Comparison of ENCODE assay signal across 8 cellular contexts in the genomic region with DNA sequence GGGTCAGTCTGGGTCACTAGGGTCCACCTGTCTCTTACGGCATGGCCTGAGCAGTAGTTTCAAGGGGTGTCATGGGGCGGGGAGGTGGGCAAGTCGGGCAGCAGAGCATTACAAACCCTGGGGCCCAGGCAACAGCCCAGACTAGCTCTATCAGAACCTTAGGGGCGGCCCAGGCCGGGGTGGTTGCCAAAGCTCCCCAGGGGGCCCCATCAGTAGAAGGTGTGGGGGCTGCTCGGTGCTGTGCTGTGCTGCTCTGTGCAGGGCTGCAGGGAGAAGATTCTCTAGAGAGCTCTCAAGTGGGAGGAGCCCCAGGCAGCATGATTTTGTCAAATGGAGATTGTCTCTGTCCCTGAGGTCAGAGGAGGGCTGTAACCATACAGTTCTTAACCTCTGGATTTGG. TPM values are rescaled to one million over a fixed set of nuclear protein-coding genes. Genes with fewer than 3 reads are reported as not detected.
DNase-seq lines count a peak whose midpoint lies in the region; ATAC-seq and TF ChIP-seq lines count a peak whose summit lies in the region.

No MANE protein-coding gene starts in this region.

- POLR2A ChIA-PET in RWPE1 (lab: Yijun Ruan, JAX; ENCODE audit: low non-redundant PET): no interaction called here
- POLR2A ChIA-PET in SK-N-SH (lab: Yijun Ruan, JAX): no interaction called here

- H3K9me3 Mint-ChIP-seq in nephron: peaks cover 3% of the 10 kb centered on the region

- no peaks in the 10 kb centered on the region for H3K79me2 ChIP-seq in SK-N-SH (ENCODE audit: insufficient read depth)

- no peak overlapping the region for H3K4me2 ChIP-seq in SK-N-SH

- H3K4me3 ChIP-seq in SK-N-SH (ENCODE audit: low read depth in 2 of 2, low read length in 1 of 2): no peak overlapping the region

- H3F3A ChIP-seq in SK-N-SH (replicated peaks; ENCODE audit: insufficient read depth): no peaks in the 10 kb centered on the region

- peaks cover 45% of the 10 kb centered on the region for H3K4me1 Mint-ChIP-seq in nephron

- no peak overlapping the region for H2AFZ ChIP-seq in SK-N-SH (ENCODE audit: low read depth)

- H3K9me2 ChIP-seq in SK-N-SH: no peaks in the 10 kb centered on the region

- H3K9me3 ChIP-seq in SK-N-SH: no peaks in the 10 kb centered on the region

- WGBS in SK-N-SH (ENCODE audit: low lambda C conversion rate): 70% methylated on average over 6 of the region's 6 CpGs

- TF ChIP-seq RAD21 in SK-N-SH (IDR thresholded peaks at IDR 0.05; ENCODE audit: low read length): no peak

- no peaks in the 10 kb centered on the region for H3K27me3 ChIP-seq in SK-N-SH (ENCODE audit: insufficient read depth)

- peaks cover 3% of the 10 kb centered on the region for H3K27me3 Mint-ChIP-seq in nephron (ENCODE audit: low read depth)

- H3K27ac Mint-ChIP-seq in nephron: peak overlapping the region; percentile 52 to 74 (median 56)

- H3K4me1 ChIP-seq in SK-N-SH (ENCODE audit: control insufficient read depth in 1 of 2, insufficient read depth in 2 of 2, low read depth in 1 of 2, low read length in 1 of 2): peaks cover 0 to 15% of the 10 kb centered on the region in 2 experiments; a peak in 1 of 4 replicates

- H3K27ac ChIP-seq in RWPE1: no peak overlapping the region
- no peak overlapping the region for H3K27ac ChIP-seq in SK-N-SH (ENCODE audit: low read depth in 2 of 2, low read length in 1 of 2)

- no peak for TF ChIP-seq EP300 in SK-N-SH (IDR thresholded peaks at IDR 0.05; ENCODE audit: borderline replicate concordance in 1 of 2, low read depth in 1 of 2, low read length in 1 of 2)

- peak overlapping the region in 1 of 3 experiments; percentile 21 for H3K4me3 Mint-ChIP-seq in nephron

- no peak for TF ChIP-seq CTCF in nephron (IDR thresholded peaks at IDR 0.05; ENCODE audit: unreplicated experiment in 3 of 3)
- TF ChIP-seq CTCF in RWPE1 (conservative IDR thresholded peaks at IDR 0.05; ENCODE audit: low read depth): no peak
- TF ChIP-seq CTCF in SK-N-SH (IDR thresholded peaks at IDR 0.05): no peak

- H3K36me3 Mint-ChIP-seq in nephron (ENCODE audit: low read depth): no peaks in the 10 kb centered on the region

- H4K20me1 ChIP-seq in SK-N-SH (ENCODE audit: insufficient read depth): no peaks in the 10 kb centered on the region

- CTCF ChIA-PET in RWPE1 (lab: Yijun Ruan, JAX) (interaction anchor here (0.5 kb wide), 1 partner anchor 251 kb away, joined by 3 read pairs; no protein-coding TSS in a partner anchor), SK-N-SH (lab: Yijun Ruan, JAX) (interaction anchor here (0.7 to 8.4 kb wide), 10 partner anchors 13 to 386 kb away, joined by 3 to 58 read pairs (median 6); no protein-coding TSS in a partner anchor)

- peak; percentile 39 for ATAC-seq in HG02759 (IDR thresholded peaks at IDR 0.05; ENCODE audit: unreplicated experiment)

- DNase-seq in activated CD4-positive, alpha-beta T cell treated with anti-CD3 and anti-CD28 coated beads, Interleukin-2, amount 50 U/mL, for 1 hour: peak; percentile 13
- DNase-seq in activated CD4-positive, alpha-beta T cell treated with anti-CD3 and anti-CD28 coated beads, Interleukin-2, amount 50 U/mL, for 48 hours: no peak
- DNase-seq in NOMO-1 treated with DMSO at 0.1 percent for 48 hours (lab: John Stamatoyannopoulos, UW; ENCODE audit: unreplicated experiment) (peak; percentile 63), RWPE1 (ENCODE audit: low spot score) (no peak), SK-N-SH (no peak), KG1 (lab: John Stamatoyannopoulos, UW) (no peak)

- H3K36me3 ChIP-seq in SK-N-SH (replicated peaks in 1 of 2; ENCODE audit: control insufficient read depth in 1 of 2, insufficient read depth in 2 of 2, low read length in 1 of 2): no peaks in the 10 kb centered on the region

- H3K9ac ChIP-seq in SK-N-SH: no peak overlapping the region

TF ChIP-seq in SK-N-SH, 30 proteins besides CTCF, POLR2A, EP300 and RAD21:
- TF ChIP-seq POLR2AphosphoS5 (IDR thresholded peaks at IDR 0.05; ENCODE audit: low read depth, low read length): no peak
- no peak for TF ChIP-seq NRF1 (IDR thresholded peaks at IDR 0.05; ENCODE audit: low read depth, low read length)
- no peak for TF ChIP-seq ELF1 (IDR thresholded peaks at IDR 0.05)
- TF ChIP-seq RXRA (IDR thresholded peaks at IDR 0.05; ENCODE audit: borderline replicate concordance, low read depth): no peak
- TF ChIP-seq FOXM1 (IDR thresholded peaks at IDR 0.05; ENCODE audit: low read depth): no peak
- TF ChIP-seq TEAD4 (IDR thresholded peaks at IDR 0.05; ENCODE audit: borderline replicate concordance, insufficient read depth): no peak
- TF ChIP-seq, protein P1, sequence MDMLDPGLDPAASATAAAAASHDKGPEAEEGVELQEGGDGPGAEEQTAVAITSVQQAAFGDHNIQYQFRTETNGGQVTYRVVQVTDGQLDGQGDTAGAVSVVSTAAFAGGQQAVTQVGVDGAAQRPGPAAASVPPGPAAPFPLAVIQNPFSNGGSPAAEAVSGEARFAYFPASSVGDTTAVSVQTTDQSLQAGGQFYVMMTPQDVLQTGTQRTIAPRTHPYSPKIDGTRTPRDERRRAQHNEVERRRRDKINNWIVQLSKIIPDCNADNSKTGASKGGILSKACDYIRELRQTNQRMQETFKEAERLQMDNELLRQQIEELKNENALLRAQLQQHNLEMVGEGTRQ (IDR thresholded peaks at IDR 0.05; ENCODE audit: borderline replicate concordance, low read depth, low read length): no peak
- no peak for TF ChIP-seq EZH2phosphoT487 (IDR thresholded peaks at IDR 0.05; ENCODE audit: borderline replicate concordance, low read depth)
- no peak for TF ChIP-seq FOSL2 (IDR thresholded peaks at IDR 0.05; ENCODE audit: borderline replicate concordance, low read depth)
- no peak for TF ChIP-seq JUND (IDR thresholded peaks at IDR 0.05)
- TF ChIP-seq, protein P2, sequence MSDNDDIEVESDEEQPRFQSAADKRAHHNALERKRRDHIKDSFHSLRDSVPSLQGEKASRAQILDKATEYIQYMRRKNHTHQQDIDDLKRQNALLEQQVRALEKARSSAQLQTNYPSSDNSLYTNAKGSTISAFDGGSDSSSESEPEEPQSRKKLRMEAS (IDR thresholded peaks at IDR 0.05; ENCODE audit: low read depth): no peak
- TF ChIP-seq, protein P3, sequence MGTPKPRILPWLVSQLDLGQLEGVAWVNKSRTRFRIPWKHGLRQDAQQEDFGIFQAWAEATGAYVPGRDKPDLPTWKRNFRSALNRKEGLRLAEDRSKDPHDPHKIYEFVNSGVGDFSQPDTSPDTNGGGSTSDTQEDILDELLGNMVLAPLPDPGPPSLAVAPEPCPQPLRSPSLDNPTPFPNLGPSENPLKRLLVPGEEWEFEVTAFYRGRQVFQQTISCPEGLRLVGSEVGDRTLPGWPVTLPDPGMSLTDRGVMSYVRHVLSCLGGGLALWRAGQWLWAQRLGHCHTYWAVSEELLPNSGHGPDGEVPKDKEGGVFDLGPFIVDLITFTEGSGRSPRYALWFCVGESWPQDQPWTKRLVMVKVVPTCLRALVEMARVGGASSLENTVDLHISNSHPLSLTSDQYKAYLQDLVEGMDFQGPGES (IDR thresholded peaks at IDR 0.05; ENCODE audit: low read depth, low read length): no peak
- TF ChIP-seq RFX5 (IDR thresholded peaks at IDR 0.05; ENCODE audit: low read length): no peak
- TF ChIP-seq, protein P4, sequence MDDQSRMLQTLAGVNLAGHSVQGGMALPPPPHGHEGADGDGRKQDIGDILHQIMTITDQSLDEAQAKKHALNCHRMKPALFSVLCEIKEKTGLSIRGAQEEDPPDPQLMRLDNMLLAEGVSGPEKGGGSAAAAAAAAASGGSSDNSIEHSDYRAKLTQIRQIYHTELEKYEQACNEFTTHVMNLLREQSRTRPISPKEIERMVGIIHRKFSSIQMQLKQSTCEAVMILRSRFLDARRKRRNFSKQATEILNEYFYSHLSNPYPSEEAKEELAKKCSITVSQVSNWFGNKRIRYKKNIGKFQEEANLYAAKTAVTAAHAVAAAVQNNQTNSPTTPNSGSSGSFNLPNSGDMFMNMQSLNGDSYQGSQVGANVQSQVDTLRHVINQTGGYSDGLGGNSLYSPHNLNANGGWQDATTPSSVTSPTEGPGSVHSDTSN (IDR thresholded peaks at IDR 0.05): no peak
- no peak for TF ChIP-seq GABPA (IDR thresholded peaks at IDR 0.05; ENCODE audit: low read depth)
- TF ChIP-seq RCOR1 (IDR thresholded peaks at IDR 0.05; ENCODE audit: low read length): no peak
- TF ChIP-seq CHD2 (IDR thresholded peaks at IDR 0.05; ENCODE audit: low read length, partially characterized antibody): no peak
- no peak for TF ChIP-seq TCF12 (IDR thresholded peaks at IDR 0.05)
- TF ChIP-seq NFIC (IDR thresholded peaks at IDR 0.05; ENCODE audit: borderline replicate concordance): no peak

RNA-seq across cellular contexts. Expression of a gene that starts 36.4 kb away (rescaled TPM):
- 2.4 and 4.5 TPM in 2 replicates for polyA plus RNA-seq in SK-N-SH (2012; rRNA removed)
- polyA plus RNA-seq in SK-N-SH (2012; cell fraction: cytosol; rRNA removed): 1.7 and 2.0 TPM in 2 replicates
- 5.2 and 9.4 TPM in 2 replicates for polyA plus RNA-seq in SK-N-SH (2012; cell fraction: nucleus; rRNA removed)

Comparison
In these comparisons a context has a peak if more than half of its experiments do, and no peak if none do; other contexts are left out.
1. DNase-seq: peak in activated CD4-positive, alpha-beta T cell treated with anti-CD3 and anti-CD28 coated beads, Interleukin-2, amount 50 U/mL, for 1 hour (single experiment) and NOMO-1 treated with DMSO at 0.1 percent for 48 hours (single experiment); none in activated CD4-positive, alpha-beta T cell treated with anti-CD3 and anti-CD28 coated beads, Interleukin-2, amount 50 U/mL, for 48 hours (0 of 2), RWPE1 (single experiment), SK-N-SH (single experiment) and KG1 (single experiment).